Comparison of ENCODE assay signal across 22 cellular contexts in genomic region chr5:64854855-64855254, GRCh38.
"Had no signal": no experiment of that assay in that cellular context is flagged by ENCODE, and none has a peak within 500 bp of the region (broad histone marks: within the 10 kb centered on the region; RNA-seq: fewer than 3 reads in every experiment).

No MANE protein-coding gene starts in this region.

- H3K9me3 ChIP-seq: gastroesophageal sphincter, mucosa of descending colon, thyroid gland, upper lobe of right lung had no signal

- ATAC-seq: activated naive CD4-positive, alpha-beta T cell treated with anti-CD3 and anti-CD28 coated beads, Interleukin-2, amount 50 U/mL, for 72 hours; activated T-helper 17 cell treated with anti-CD3 and anti-CD28 coated beads, Interleukin-2, amount 50 U/mL, for 72 hours; esophagus mucosa; gastroesophageal sphincter; left cardiac atrium; mucosa of descending colon; right cardiac atrium; upper lobe of right lung; WTC11 had no signal

- H3K4me3 ChIP-seq: cardiac muscle cell, gastroesophageal sphincter, mucosa of descending colon, thyroid gland, upper lobe of right lung had no signal

- H3K9ac ChIP-seq: parathyroid adenoma had no signal

- H3K27me3 ChIP-seq: cardiac muscle cell, gastroesophageal sphincter, thyroid gland, upper lobe of right lung had no signal

- H3K36me3 ChIP-seq: cardiac muscle cell, gastroesophageal sphincter, thyroid gland, upper lobe of right lung had no signal

- H3K27ac ChIP-seq: cardiac muscle cell, gastroesophageal sphincter, parathyroid adenoma, thyroid gland, upper lobe of right lung had no signal

- DNase-seq: activated T-cell treated with anti-CD3 and anti-CD28 coated beads, Interleukin-2, amount 50 U/mL, for 1 hour; amygdala; effector CD4-positive, alpha-beta T cell; head of caudate nucleus; islet precursor cell; left cardiac atrium; mesendoderm; mucosa of descending colon; nephron progenitor cell; right cardiac atrium; stimulated activated CD4-positive, alpha-beta T cell treated with anti-CD3 and anti-CD28 coated beads, Interleukin-1b, Interleukin-23, amount 100 ng/mL, for 48 hours; substantia nigra; T-helper 9 cell; thyroid gland; upper lobe of right lung had no signal

- H3K79me2 ChIP-seq: parathyroid adenoma had no signal

- H3K4me1 ChIP-seq: gastroesophageal sphincter, parathyroid adenoma, thyroid gland, upper lobe of right lung had no signal

- H2AFZ ChIP-seq: parathyroid adenoma had no signal
